Comparison of ENCODE assay signal across 1 cellular context in the genomic region with DNA sequence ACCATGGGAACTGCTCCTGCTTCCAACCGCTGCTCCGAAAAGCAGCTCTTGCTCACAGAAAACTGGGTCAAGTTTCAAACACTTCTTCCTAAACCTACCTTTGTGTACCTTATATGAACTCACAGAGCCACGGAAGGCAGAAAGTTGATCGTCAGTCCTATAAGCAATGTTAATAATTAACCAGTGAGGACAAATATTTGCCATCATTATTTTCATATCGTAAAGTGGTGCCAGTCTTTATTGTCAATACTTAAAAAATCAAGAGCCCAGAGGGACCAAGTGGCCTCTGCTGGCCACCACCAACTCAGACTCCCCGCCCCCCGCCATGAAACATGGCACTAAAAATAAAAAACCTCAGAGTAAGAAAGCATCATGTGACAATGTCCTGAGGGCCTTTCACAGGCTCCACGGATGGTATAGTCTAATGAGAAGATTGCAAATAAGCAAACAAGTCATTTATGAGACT.
TF ChIP-seq lines count a peak whose summit lies in the region.

No MANE protein-coding gene starts in this region.

TF ChIP-seq in HepG2, 621 proteins besides CTCF, POLR2A, EP300 and RAD21 (continued from another document and continues in another):
- TF ChIP-seq HNRNPH1 (optimal IDR thresholded peaks at IDR 0.05; ENCODE audit: low read depth, low read length) (no peak), PHF5A (CRISPR knock-in tag; IDR thresholded peaks at IDR 0.05; ENCODE audit: low read depth, unreplicated experiment) (no peak), ZNF605 (CRISPR knock-in tag; IDR thresholded peaks at IDR 0.05) (no peak), ZSCAN31 (CRISPR knock-in tag; IDR thresholded peaks at IDR 0.05; ENCODE audit: low read depth) (no peak), GABPB1 (CRISPR knock-in tag; IDR thresholded peaks at IDR 0.05) (no peak), NFIB (CRISPR knock-in tag; IDR thresholded peaks at IDR 0.05; ENCODE audit: borderline replicate concordance) (no peak), NRL (CRISPR knock-in tag; IDR thresholded peaks at IDR 0.05; ENCODE audit: borderline replicate concordance) (no peak), SP2 (CRISPR knock-in tag; IDR thresholded peaks at IDR 0.05) (no peak), TCF7L2 (IDR thresholded peaks at IDR 0.05; ENCODE audit: low read depth, low read length) (no peak), ZNF121 (CRISPR knock-in tag; IDR thresholded peaks at IDR 0.05) (no peak), NR2F1 (CRISPR knock-in tag; IDR thresholded peaks at IDR 0.05) (no peak), ZNF724P (CRISPR knock-in tag; IDR thresholded peaks at IDR 0.05; ENCODE audit: borderline replicate concordance) (no peak), MAFF (IDR thresholded peaks at IDR 0.05; ENCODE audit: low read depth, low read length) (0 out of 2 replicates have a peak, but pooled peaks have one; percentile 12), NFATC3 (CRISPR knock-in tag; IDR thresholded peaks at IDR 0.05) (no peak), ZNF7 (CRISPR knock-in tag; IDR thresholded peaks at IDR 0.05) (no peak), ZBTB38 (CRISPR knock-in tag; IDR thresholded peaks at IDR 0.05) (no peak), ZNF333 (CRISPR knock-in tag; IDR thresholded peaks at IDR 0.05; ENCODE audit: borderline replicate concordance) (no peak), ZNF432 (CRISPR knock-in tag; IDR thresholded peaks at IDR 0.05; ENCODE audit: borderline replicate concordance) (no peak), ATF7-NPFF (CRISPR knock-in tag; IDR thresholded peaks at IDR 0.05; ENCODE audit: low read depth) (no peak), ZNF230 (CRISPR knock-in tag; IDR thresholded peaks at IDR 0.05) (no peak), IRX3 (CRISPR knock-in tag; IDR thresholded peaks at IDR 0.05; ENCODE audit: borderline replicate concordance, low read depth) (no peak), XRCC5 (optimal IDR thresholded peaks at IDR 0.05; ENCODE audit: low read length) (peak; percentile 19), RORA (CRISPR knock-in tag; IDR thresholded peaks at IDR 0.05) (peak; percentile 79; the same call in 1 of the 2 replicates), ZNF260 (CRISPR knock-in tag; IDR thresholded peaks at IDR 0.05; ENCODE audit: borderline replicate concordance, low read depth) (no peak), ZNF317 (CRISPR knock-in tag; IDR thresholded peaks at IDR 0.05) (no peak), EHMT2 (IDR thresholded peaks at IDR 0.05; ENCODE audit: borderline replicate concordance, low read depth, low read length) (no peak), SNAI1 (CRISPR knock-in tag; IDR thresholded peaks at IDR 0.05; ENCODE audit: borderline replicate concordance) (no peak), ZKSCAN1 (IDR thresholded peaks at IDR 0.05; ENCODE audit: low read length) (no peak), NFKB2 (CRISPR knock-in tag; IDR thresholded peaks at IDR 0.05; ENCODE audit: borderline replicate concordance) (no peak), ZNF891 (CRISPR knock-in tag; IDR thresholded peaks at IDR 0.05) (no peak), PAWR (CRISPR knock-in tag; IDR thresholded peaks at IDR 0.05; ENCODE audit: borderline replicate concordance) (no peak), ZNF264 (CRISPR knock-in tag; IDR thresholded peaks at IDR 0.05) (no peak)
- TF ChIP-seq, protein P1, sequence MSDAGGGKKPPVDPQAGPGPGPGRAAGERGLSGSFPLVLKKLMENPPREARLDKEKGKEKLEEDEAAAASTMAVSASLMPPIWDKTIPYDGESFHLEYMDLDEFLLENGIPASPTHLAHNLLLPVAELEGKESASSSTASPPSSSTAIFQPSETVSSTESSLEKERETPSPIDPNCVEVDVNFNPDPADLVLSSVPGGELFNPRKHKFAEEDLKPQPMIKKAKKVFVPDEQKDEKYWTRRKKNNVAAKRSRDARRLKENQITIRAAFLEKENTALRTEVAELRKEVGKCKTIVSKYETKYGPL (CRISPR knock-in tag; IDR thresholded peaks at IDR 0.05), result no peak
- TF ChIP-seq, protein P2, sequence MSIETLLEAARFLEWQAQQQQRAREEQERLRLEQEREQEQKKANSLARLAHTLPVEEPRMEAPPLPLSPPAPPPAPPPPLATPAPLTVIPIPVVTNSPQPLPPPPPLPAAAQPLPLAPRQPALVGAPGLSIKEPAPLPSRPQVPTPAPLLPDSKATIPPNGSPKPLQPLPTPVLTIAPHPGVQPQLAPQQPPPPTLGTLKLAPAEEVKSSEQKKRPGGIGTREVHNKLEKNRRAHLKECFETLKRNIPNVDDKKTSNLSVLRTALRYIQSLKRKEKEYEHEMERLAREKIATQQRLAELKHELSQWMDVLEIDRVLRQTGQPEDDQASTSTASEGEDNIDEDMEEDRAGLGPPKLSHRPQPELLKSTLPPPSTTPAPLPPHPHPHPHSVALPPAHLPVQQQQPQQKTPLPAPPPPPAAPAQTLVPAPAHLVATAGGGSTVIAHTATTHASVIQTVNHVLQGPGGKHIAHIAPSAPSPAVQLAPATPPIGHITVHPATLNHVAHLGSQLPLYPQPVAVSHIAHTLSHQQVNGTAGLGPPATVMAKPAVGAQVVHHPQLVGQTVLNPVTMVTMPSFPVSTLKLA (IDR thresholded peaks at IDR 0.05), result no peak
- TF ChIP-seq, protein P3, sequence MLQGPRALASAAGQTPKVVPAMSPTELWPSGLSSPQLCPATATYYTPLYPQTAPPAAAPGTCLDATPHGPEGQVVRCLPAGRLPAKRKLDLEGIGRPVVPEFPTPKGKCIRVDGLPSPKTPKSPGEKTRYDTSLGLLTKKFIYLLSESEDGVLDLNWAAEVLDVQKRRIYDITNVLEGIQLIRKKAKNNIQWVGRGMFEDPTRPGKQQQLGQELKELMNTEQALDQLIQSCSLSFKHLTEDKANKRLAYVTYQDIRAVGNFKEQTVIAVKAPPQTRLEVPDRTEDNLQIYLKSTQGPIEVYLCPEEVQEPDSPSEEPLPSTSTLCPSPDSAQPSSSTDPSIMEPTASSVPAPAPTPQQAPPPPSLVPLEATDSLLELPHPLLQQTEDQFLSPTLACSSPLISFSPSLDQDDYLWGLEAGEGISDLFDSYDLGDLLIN (CRISPR knock-in tag; IDR thresholded peaks at IDR 0.05; ENCODE audit: borderline replicate concordance), result no peak
- TF ChIP-seq, protein P4, sequence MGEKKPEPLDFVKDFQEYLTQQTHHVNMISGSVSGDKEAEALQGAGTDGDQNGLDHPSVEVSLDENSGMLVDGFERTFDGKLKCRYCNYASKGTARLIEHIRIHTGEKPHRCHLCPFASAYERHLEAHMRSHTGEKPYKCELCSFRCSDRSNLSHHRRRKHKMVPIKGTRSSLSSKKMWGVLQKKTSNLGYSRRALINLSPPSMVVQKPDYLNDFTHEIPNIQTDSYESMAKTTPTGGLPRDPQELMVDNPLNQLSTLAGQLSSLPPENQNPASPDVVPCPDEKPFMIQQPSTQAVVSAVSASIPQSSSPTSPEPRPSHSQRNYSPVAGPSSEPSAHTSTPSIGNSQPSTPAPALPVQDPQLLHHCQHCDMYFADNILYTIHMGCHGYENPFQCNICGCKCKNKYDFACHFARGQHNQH (CRISPR knock-in tag; IDR thresholded peaks at IDR 0.05), result 0 out of 2 replicates have a peak, but pooled peaks have one; percentile 42
- TF ChIP-seq, protein P5, sequence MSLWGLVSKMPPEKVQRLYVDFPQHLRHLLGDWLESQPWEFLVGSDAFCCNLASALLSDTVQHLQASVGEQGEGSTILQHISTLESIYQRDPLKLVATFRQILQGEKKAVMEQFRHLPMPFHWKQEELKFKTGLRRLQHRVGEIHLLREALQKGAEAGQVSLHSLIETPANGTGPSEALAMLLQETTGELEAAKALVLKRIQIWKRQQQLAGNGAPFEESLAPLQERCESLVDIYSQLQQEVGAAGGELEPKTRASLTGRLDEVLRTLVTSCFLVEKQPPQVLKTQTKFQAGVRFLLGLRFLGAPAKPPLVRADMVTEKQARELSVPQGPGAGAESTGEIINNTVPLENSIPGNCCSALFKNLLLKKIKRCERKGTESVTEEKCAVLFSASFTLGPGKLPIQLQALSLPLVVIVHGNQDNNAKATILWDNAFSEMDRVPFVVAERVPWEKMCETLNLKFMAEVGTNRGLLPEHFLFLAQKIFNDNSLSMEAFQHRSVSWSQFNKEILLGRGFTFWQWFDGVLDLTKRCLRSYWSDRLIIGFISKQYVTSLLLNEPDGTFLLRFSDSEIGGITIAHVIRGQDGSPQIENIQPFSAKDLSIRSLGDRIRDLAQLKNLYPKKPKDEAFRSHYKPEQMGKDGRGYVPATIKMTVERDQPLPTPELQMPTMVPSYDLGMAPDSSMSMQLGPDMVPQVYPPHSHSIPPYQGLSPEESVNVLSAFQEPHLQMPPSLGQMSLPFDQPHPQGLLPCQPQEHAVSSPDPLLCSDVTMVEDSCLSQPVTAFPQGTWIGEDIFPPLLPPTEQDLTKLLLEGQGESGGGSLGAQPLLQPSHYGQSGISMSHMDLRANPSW (CRISPR knock-in tag; IDR thresholded peaks at IDR 0.05; ENCODE audit: borderline replicate concordance), result no peak
- TF ChIP-seq, protein P6, sequence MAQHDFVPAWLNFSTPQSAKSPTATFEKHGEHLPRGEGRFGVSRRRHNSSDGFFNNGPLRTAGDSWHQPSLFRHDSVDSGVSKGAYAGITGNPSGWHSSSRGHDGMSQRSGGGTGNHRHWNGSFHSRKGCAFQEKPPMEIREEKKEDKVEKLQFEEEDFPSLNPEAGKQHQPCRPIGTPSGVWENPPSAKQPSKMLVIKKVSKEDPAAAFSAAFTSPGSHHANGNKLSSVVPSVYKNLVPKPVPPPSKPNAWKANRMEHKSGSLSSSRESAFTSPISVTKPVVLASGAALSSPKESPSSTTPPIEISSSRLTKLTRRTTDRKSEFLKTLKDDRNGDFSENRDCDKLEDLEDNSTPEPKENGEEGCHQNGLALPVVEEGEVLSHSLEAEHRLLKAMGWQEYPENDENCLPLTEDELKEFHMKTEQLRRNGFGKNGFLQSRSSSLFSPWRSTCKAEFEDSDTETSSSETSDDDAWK (CRISPR knock-in tag; IDR thresholded peaks at IDR 0.05), result no peak
- TF ChIP-seq, protein P7, sequence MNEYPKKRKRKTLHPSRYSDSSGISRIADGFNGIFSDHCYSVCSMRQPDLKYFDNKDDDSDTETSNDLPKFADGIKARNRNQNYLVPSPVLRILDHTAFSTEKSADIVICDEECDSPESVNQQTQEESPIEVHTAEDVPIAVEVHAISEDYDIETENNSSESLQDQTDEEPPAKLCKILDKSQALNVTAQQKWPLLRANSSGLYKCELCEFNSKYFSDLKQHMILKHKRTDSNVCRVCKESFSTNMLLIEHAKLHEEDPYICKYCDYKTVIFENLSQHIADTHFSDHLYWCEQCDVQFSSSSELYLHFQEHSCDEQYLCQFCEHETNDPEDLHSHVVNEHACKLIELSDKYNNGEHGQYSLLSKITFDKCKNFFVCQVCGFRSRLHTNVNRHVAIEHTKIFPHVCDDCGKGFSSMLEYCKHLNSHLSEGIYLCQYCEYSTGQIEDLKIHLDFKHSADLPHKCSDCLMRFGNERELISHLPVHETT (CRISPR knock-in tag; conservative IDR thresholded peaks at IDR 0.05), result 0 out of 2 replicates have a peak, but pooled peaks have one; percentile 34
- TF ChIP-seq, protein P8, sequence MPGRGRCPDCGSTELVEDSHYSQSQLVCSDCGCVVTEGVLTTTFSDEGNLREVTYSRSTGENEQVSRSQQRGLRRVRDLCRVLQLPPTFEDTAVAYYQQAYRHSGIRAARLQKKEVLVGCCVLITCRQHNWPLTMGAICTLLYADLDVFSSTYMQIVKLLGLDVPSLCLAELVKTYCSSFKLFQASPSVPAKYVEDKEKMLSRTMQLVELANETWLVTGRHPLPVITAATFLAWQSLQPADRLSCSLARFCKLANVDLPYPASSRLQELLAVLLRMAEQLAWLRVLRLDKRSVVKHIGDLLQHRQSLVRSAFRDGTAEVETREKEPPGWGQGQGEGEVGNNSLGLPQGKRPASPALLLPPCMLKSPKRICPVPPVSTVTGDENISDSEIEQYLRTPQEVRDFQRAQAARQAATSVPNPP (CRISPR knock-in tag; IDR thresholded peaks at IDR 0.05), result no peak
- TF ChIP-seq, protein P9, sequence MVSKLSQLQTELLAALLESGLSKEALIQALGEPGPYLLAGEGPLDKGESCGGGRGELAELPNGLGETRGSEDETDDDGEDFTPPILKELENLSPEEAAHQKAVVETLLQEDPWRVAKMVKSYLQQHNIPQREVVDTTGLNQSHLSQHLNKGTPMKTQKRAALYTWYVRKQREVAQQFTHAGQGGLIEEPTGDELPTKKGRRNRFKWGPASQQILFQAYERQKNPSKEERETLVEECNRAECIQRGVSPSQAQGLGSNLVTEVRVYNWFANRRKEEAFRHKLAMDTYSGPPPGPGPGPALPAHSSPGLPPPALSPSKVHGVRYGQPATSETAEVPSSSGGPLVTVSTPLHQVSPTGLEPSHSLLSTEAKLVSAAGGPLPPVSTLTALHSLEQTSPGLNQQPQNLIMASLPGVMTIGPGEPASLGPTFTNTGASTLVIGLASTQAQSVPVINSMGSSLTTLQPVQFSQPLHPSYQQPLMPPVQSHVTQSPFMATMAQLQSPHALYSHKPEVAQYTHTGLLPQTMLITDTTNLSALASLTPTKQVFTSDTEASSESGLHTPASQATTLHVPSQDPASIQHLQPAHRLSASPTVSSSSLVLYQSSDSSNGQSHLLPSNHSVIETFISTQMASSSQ (IDR thresholded peaks at IDR 0.05; ENCODE audit: low read depth), result peak; percentile 92
- TF ChIP-seq, protein P9 (CRISPR knock-in tag; IDR thresholded peaks at IDR 0.05; ENCODE audit: borderline replicate concordance), result peak; percentile 97
